21 cellular contexts compared by ENCODE assay signal in genomic region chr18:58394607-58395425, GRCh38.
DNase-seq lines count a peak whose midpoint lies in the region; ATAC-seq and TF ChIP-seq lines count a peak whose summit lies in the region.
"Had no signal": no experiment of that assay in that cellular context is flagged by ENCODE, and none has a peak within 500 bp of the region (broad histone marks: within the 10 kb centered on the region; RNA-seq: fewer than 3 reads in every experiment).

No MANE protein-coding gene starts in this region.

- H3K9me2 ChIP-seq in GM23338 (ENCODE audit: insufficient read depth): no peaks in the 10 kb centered on the region

- H3K4me3 ChIP-seq in GM23338: no peak overlapping the region
- H3K4me3 ChIP-seq in mucosa of descending colon: no peak overlapping the region
- H3K4me3 ChIP-seq: esophagus squamous epithelium, transverse colon had no signal

- DNase-seq in GM23338 (ENCODE audit: low spot score): no peak
- peak; percentile 55 for DNase-seq in amniotic epithelial cell (ENCODE audit: low read depth)
- no peak for DNase-seq in foreskin keratinocyte
- DNase-seq in renal cortical epithelial cell (ENCODE audit: low read depth): peak; percentile 69
- no peak for DNase-seq in NCI-H2171 treated with DMSO at 0.1 percent for 48 hours (lab: John Stamatoyannopoulos, UW)
- no peak for DNase-seq in mucosa of descending colon
- DNase-seq in T-helper 9 cell: no peak
- DNase-seq: activated naive CD4-positive, alpha-beta T cell treated with anti-CD3 and anti-CD28 coated beads for 36 hours; activated T-cell treated with anti-CD3 and anti-CD28 coated beads, Interleukin-2, amount 50 U/mL, for 24 hours; esophagus squamous epithelium; H7; naive thymus-derived CD4-positive, alpha-beta T cell; NCI-H1105; NCI-H524 treated with DMSO at 0.1 percent for 48 hours; transverse colon had no signal

- no peaks in the 10 kb centered on the region; the same call in 1 of the 2 replicates for H4K20me1 ChIP-seq in GM23338 (replicated peaks; ENCODE audit: insufficient read depth)

- H3K27me3 Mint-ChIP-seq in GM23338 (ENCODE audit: insufficient read depth, low read depth, poor library complexity): peaks cover 9% of the 10 kb centered on the region
- H3K27me3 Mint-ChIP-seq: activated T-cell treated with anti-CD3 and anti-CD28 coated beads, Interleukin-2, amount 50 U/mL, for 24 hours; memory B cell; stimulated activated naive CD8-positive, alpha-beta T cell treated with anti-CD3 and anti-CD28 coated beads, Interleukin-15, Interleukin-2, amounts not matched to agents 100 ng/mL and 50 ng/mL, for 24 hours had no signal

- H3K36me3 ChIP-seq in GM23338 (ENCODE audit: insufficient read depth) (peaks cover 10% of the 10 kb centered on the region; the same call in 1 of the 2 replicates), mucosa of descending colon (ENCODE audit: low read depth) (no peaks in the 10 kb centered on the region)

- H3K27me3 ChIP-seq in GM23338 (ENCODE audit: insufficient read depth) (no peaks in the 10 kb centered on the region), foreskin keratinocyte (no peaks in the 10 kb centered on the region)
- H3K27me3 ChIP-seq: esophagus squamous epithelium, transverse colon had no signal

- no peak overlapping the region for H3K4me2 ChIP-seq in GM23338

- no peaks in the 10 kb centered on the region for H3K79me2 ChIP-seq in GM23338 (replicated peaks; ENCODE audit: insufficient read depth)
- H3K79me2 ChIP-seq: parathyroid adenoma had no signal

- no peak for TF ChIP-seq CTCF in GM23338 (conservative IDR thresholded peaks at IDR 0.05; ENCODE audit: low read depth in 2 of 2)
- TF ChIP-seq CTCF in foreskin keratinocyte (conservative IDR thresholded peaks at IDR 0.05): no peak
- TF ChIP-seq CTCF in mucosa of descending colon (IDR thresholded peaks at IDR 0.05): no peak

- peaks cover 36% of the 10 kb centered on the region for H3K36me3 Mint-ChIP-seq in GM23338 (ENCODE audit: low read depth)

- H3K27ac ChIP-seq in GM23338 (ENCODE audit: low read depth) (no peak overlapping the region), foreskin keratinocyte (no peak overlapping the region)
- H3K27ac ChIP-seq: esophagus squamous epithelium, parathyroid adenoma, RWPE1 had no signal

- 0 out of 2 replicates have a peak overlapping the region, but pooled peaks have one; percentile 57 for H3K27ac Mint-ChIP-seq in GM23338
- H3K27ac Mint-ChIP-seq: activated naive CD4-positive, alpha-beta T cell treated with anti-CD3 and anti-CD28 coated beads for 36 hours; activated T-cell treated with anti-CD3 and anti-CD28 coated beads, Interleukin-2, amount 50 U/mL, for 24 hours; memory B cell; naive thymus-derived CD4-positive, alpha-beta T cell; stimulated activated naive CD8-positive, alpha-beta T cell treated with anti-CD3 and anti-CD28 coated beads, Interleukin-15, Interleukin-2, amounts not matched to agents 100 ng/mL and 50 ng/mL, for 24 hours had no signal

- no peak overlapping the region for H2AFZ ChIP-seq in GM23338
- H2AFZ ChIP-seq: parathyroid adenoma had no signal

- H3F3A ChIP-seq in GM23338 (replicated peaks; ENCODE audit: low read depth): no peaks in the 10 kb centered on the region

- peaks cover 16% of the 10 kb centered on the region for H3K4me1 Mint-ChIP-seq in GM23338
- H3K4me1 Mint-ChIP-seq: memory B cell had no signal

- ATAC-seq in GM23338: no peak
- peak; percentile 51 for ATAC-seq in foreskin keratinocyte
- ATAC-seq in mucosa of descending colon: no peak
- no peak for ATAC-seq in HG02610 (IDR thresholded peaks at IDR 0.05; ENCODE audit: unreplicated experiment)
- ATAC-seq: activated CD4-positive, CD25-positive, alpha-beta regulatory T cell treated with anti-CD3 and anti-CD28 coated beads, Interleukin-2, amount 50 U/mL, for 24 hours; naive thymus-derived CD4-positive, alpha-beta T cell had no signal

- intact Hi-C loops in mucosa of descending colon (cut with DNase I, micrococcal nuclease): no loop called here

- peaks cover 6% of the 10 kb centered on the region; the same call in 1 of the 2 replicates for H3K4me1 ChIP-seq in GM23338 (ENCODE audit: insufficient read depth)
- H3K4me1 ChIP-seq in foreskin keratinocyte: no peaks in the 10 kb centered on the region
- no peaks in the 10 kb centered on the region for H3K4me1 ChIP-seq in mucosa of descending colon (ENCODE audit: low read depth)
- H3K4me1 ChIP-seq: parathyroid adenoma had no signal

- no peaks in the 10 kb centered on the region for H3K9me3 ChIP-seq in mucosa of descending colon
- H3K9me3 ChIP-seq: esophagus squamous epithelium, transverse colon had no signal

- no peak overlapping the region for H3K4me3 Mint-ChIP-seq in GM23338
- H3K4me3 Mint-ChIP-seq: activated naive CD4-positive, alpha-beta T cell treated with anti-CD3 and anti-CD28 coated beads for 36 hours; activated T-cell treated with anti-CD3 and anti-CD28 coated beads, Interleukin-2, amount 50 U/mL, for 24 hours; memory B cell; naive thymus-derived CD4-positive, alpha-beta T cell; stimulated activated naive CD8-positive, alpha-beta T cell treated with anti-CD3 and anti-CD28 coated beads, Interleukin-15, Interleukin-2, amounts not matched to agents 100 ng/mL and 50 ng/mL, for 24 hours had no signal

- no peaks in the 10 kb centered on the region for H3K9me3 Mint-ChIP-seq in GM23338
- H3K9me3 Mint-ChIP-seq: activated naive CD4-positive, alpha-beta T cell treated with anti-CD3 and anti-CD28 coated beads for 36 hours; activated T-cell treated with anti-CD3 and anti-CD28 coated beads, Interleukin-2, amount 50 U/mL, for 24 hours; memory B cell; naive thymus-derived CD4-positive, alpha-beta T cell; stimulated activated naive CD8-positive, alpha-beta T cell treated with anti-CD3 and anti-CD28 coated beads, Interleukin-15, Interleukin-2, amounts not matched to agents 100 ng/mL and 50 ng/mL, for 24 hours had no signal

TF ChIP-seq in GM23338, 12 proteins besides CTCF, POLR2A, EP300 and RAD21 (continues in another document):
- TF ChIP-seq JUNB (IDR thresholded peaks at IDR 0.05; ENCODE audit: unreplicated experiment): no peak
- no peak for TF ChIP-seq EZH2 (IDR thresholded peaks at IDR 0.05; ENCODE audit: low read depth, unreplicated experiment)
- TF ChIP-seq CREB1 (CRISPR knock-in tag; IDR thresholded peaks at IDR 0.05; ENCODE audit: low read depth): no peak
- no peak for TF ChIP-seq ETS1 (IDR thresholded peaks at IDR 0.05)
- TF ChIP-seq, protein P1, sequence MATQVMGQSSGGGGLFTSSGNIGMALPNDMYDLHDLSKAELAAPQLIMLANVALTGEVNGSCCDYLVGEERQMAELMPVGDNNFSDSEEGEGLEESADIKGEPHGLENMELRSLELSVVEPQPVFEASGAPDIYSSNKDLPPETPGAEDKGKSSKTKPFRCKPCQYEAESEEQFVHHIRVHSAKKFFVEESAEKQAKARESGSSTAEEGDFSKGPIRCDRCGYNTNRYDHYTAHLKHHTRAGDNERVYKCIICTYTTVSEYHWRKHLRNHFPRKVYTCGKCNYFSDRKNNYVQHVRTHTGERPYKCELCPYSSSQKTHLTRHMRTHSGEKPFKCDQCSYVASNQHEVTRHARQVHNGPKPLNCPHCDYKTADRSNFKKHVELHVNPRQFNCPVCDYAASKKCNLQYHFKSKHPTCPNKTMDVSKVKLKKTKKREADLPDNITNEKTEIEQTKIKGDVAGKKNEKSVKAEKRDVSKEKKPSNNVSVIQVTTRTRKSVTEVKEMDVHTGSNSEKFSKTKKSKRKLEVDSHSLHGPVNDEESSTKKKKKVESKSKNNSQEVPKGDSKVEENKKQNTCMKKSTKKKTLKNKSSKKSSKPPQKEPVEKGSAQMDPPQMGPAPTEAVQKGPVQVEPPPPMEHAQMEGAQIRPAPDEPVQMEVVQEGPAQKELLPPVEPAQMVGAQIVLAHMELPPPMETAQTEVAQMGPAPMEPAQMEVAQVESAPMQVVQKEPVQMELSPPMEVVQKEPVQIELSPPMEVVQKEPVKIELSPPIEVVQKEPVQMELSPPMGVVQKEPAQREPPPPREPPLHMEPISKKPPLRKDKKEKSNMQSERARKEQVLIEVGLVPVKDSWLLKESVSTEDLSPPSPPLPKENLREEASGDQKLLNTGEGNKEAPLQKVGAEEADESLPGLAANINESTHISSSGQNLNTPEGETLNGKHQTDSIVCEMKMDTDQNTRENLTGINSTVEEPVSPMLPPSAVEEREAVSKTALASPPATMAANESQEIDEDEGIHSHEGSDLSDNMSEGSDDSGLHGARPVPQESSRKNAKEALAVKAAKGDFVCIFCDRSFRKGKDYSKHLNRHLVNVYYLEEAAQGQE (IDR thresholded peaks at IDR 0.05; ENCODE audit: unreplicated experiment): no peak
- TF ChIP-seq POLR2AphosphoS5 (IDR thresholded peaks at IDR 0.05; ENCODE audit: low read depth): no peak
- no peak for TF ChIP-seq ZNF331 (CRISPR knock-in tag; IDR thresholded peaks at IDR 0.05; ENCODE audit: low read depth)
- no peak for TF ChIP-seq EZH2phosphoT487 (IDR thresholded peaks at IDR 0.05; ENCODE audit: unreplicated experiment)
- TF ChIP-seq ZNF114 (CRISPR knock-in tag; IDR thresholded peaks at IDR 0.05): no peak
- no peak for TF ChIP-seq STAT1 (IDR thresholded peaks at IDR 0.05; ENCODE audit: unreplicated experiment)
- TF ChIP-seq NANOG (IDR thresholded peaks at IDR 0.05; ENCODE audit: borderline replicate concordance): no peak

Comparison
In these comparisons a context has a peak if more than half of its experiments do, and no peak if none do; other contexts are left out.
1. DNase-seq: peak in amniotic epithelial cell (single experiment) and renal cortical epithelial cell (single experiment); none in GM23338 (single experiment), foreskin keratinocyte (0 of 2), NCI-H2171 treated with DMSO at 0.1 percent for 48 hours (single experiment), mucosa of descending colon (0 of 3) and T-helper 9 cell (single experiment).